In the genomic region with DNA sequence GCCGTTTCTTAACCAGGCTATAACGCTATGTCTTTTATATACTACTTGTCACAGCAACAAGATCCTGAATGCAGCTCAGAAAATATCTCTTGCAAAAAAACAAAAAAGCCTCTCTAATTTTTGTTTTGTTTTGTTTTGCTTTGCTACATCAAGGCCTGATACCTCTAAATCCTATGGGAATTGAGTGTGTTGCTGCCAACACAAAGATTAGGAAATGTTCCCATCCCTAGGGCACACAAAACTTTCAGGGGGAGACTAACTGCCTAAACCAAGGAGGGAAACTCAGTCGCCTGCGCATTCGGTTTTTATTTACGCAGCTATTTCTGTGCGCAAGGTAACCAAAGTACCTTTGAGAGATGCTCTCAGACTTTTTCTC, we compare ENCODE assay signal across 8 cellular contexts. TPM values are rescaled to one million over a fixed set of nuclear protein-coding genes. Genes with fewer than 3 reads are reported as not detected.
A peak's percentile ranks its signal among the peaks of the same experiment; 100 is the strongest.
DNase-seq lines count a peak whose midpoint lies in the region; ATAC-seq and TF ChIP-seq lines count a peak whose summit lies in the region.

No MANE protein-coding gene starts in this region.

- H3K36me3 ChIP-seq in hepatocyte (replicated peaks; ENCODE audit: insufficient read depth, low read depth): no peaks in the 10 kb centered on the region

- peaks cover 28% of the 10 kb centered on the region for H4K20me1 ChIP-seq in hepatocyte (ENCODE audit: insufficient read depth, poor library complexity, severe bottlenecking)

- H2AFZ ChIP-seq in hepatocyte: peak overlapping the region; percentile 53

- no peak for ATAC-seq in stimulated activated effector memory CD8-positive, alpha-beta T cell treated with anti-CD3 and anti-CD28 coated beads, Interleukin-12 subunit alpha, Interleukin-12 subunit beta, amount 100 ng/mL, for 72 hours

- CTCF ChIA-PET in activated CD4-positive, alpha-beta memory T cell treated with anti-CD3 and anti-CD28 coated beads, Interleukin-2, amount 10 ng/mL, durations not matched to agents 7 days and 5 days (lab: Charles Lee): interaction anchor here (1.1 to 1.3 kb wide), 2 partner anchors 9 to 102 kb away, joined by 3 to 4 read pairs; no protein-coding TSS in a partner anchor

- peak overlapping the region; percentile 66 for H3K27ac ChIP-seq in hepatocyte

- TF ChIP-seq CTCF in hepatocyte (IDR thresholded peaks at IDR 0.05; ENCODE audit: poor library complexity): no peak
- TF ChIP-seq CTCF in GM13976 (IDR thresholded peaks at IDR 0.05; ENCODE audit: borderline replicate concordance, control extremely low read depth, extremely low read depth, insufficient read depth, missing control alignments): no peak

- H3K79me2 ChIP-seq in hepatocyte: peaks cover 55% of the 10 kb centered on the region

- peak overlapping the region; percentile 86 for H3K4me3 Mint-ChIP-seq in activated CD4-positive, alpha-beta memory T cell treated with anti-CD3 and anti-CD28 coated beads, Interleukin-2, amount 10 ng/mL, durations not matched to agents 7 days and 5 days
- H3K4me3 Mint-ChIP-seq in stimulated activated effector memory CD8-positive, alpha-beta T cell treated with anti-CD3 and anti-CD28 coated beads, Interleukin-12 subunit alpha, Interleukin-12 subunit beta, amount 100 ng/mL, for 72 hours: peak overlapping the region; percentile 84

- H3K36me3 Mint-ChIP-seq in activated CD4-positive, alpha-beta memory T cell treated with anti-CD3 and anti-CD28 coated beads, Interleukin-2, amount 10 ng/mL, durations not matched to agents 7 days and 5 days (ENCODE audit: low read depth): peaks cover 2% of the 10 kb centered on the region
- H3K36me3 Mint-ChIP-seq in stimulated activated effector memory CD8-positive, alpha-beta T cell treated with anti-CD3 and anti-CD28 coated beads, Interleukin-12 subunit alpha, Interleukin-12 subunit beta, amount 100 ng/mL, for 72 hours: peaks cover 7% of the 10 kb centered on the region

- peaks cover 9% of the 10 kb centered on the region for H3K4me1 ChIP-seq in hepatocyte (ENCODE audit: insufficient read depth)

- peak overlapping the region; percentile 80 for H3K4me2 ChIP-seq in hepatocyte

- no peaks in the 10 kb centered on the region for H3K9me2 ChIP-seq in hepatocyte (replicated peaks; ENCODE audit: insufficient read depth)

- no peaks in the 10 kb centered on the region for H3K9me3 ChIP-seq in hepatocyte (ENCODE audit: low read depth)

- in situ Hi-C loops in GM13976 (cut with MboI; ENCODE audit: low sequenced_read_pairs, unreplicated experiment): loop anchor here (10.0 kb wide), 1 partner anchor 244 kb away; no protein-coding TSS in a partner anchor

- H3K4me3 ChIP-seq in hepatocyte: peak overlapping the region; percentile 77

- peaks cover 26% of the 10 kb centered on the region for H3K4me1 Mint-ChIP-seq in activated CD4-positive, alpha-beta memory T cell treated with anti-CD3 and anti-CD28 coated beads, Interleukin-2, amount 10 ng/mL, durations not matched to agents 7 days and 5 days
- peaks cover 7% of the 10 kb centered on the region for H3K4me1 Mint-ChIP-seq in stimulated activated effector memory CD8-positive, alpha-beta T cell treated with anti-CD3 and anti-CD28 coated beads, Interleukin-12 subunit alpha, Interleukin-12 subunit beta, amount 100 ng/mL, for 72 hours

- DNase-seq in NCI-H345 (lab: John Stamatoyannopoulos, UW) (peak; percentile 28), NCI-H345 treated with DMSO at 0.1 percent for 48 hours (lab: John Stamatoyannopoulos, UW; ENCODE audit: unreplicated experiment) (no peak), hepatocyte (ENCODE audit: low spot score) (peak; percentile 10), AG08396 (ENCODE audit: low spot score) (no peak), mesenteric fat pad (ENCODE audit: low spot score) (no peak), GM13976 (ENCODE audit: low spot score) (no peak)
- no peak for DNase-seq in activated CD4-positive, alpha-beta memory T cell treated with anti-CD3 and anti-CD28 coated beads, Interleukin-2, amount 10 ng/mL, durations not matched to agents 7 days and 5 days
- no peak for DNase-seq in stimulated activated effector memory CD8-positive, alpha-beta T cell treated with anti-CD3 and anti-CD28 coated beads, Interleukin-12 subunit alpha, Interleukin-12 subunit beta, amount 100 ng/mL, for 72 hours (ENCODE audit: low spot score in 2 of 2)

- no peaks in the 10 kb centered on the region for H3K27me3 ChIP-seq in hepatocyte

- POLR2A ChIA-PET in activated CD4-positive, alpha-beta memory T cell treated with anti-CD3 and anti-CD28 coated beads, Interleukin-2, amount 10 ng/mL, durations not matched to agents 7 days and 5 days (lab: Charles Lee): interaction anchor here (1.5 to 6.0 kb wide), 3 partner anchors 30 to 102 kb away, joined by 3 to 280 read pairs (median 47); no protein-coding TSS in a partner anchor

- peaks cover 22% of the 10 kb centered on the region for H3K27me3 Mint-ChIP-seq in activated CD4-positive, alpha-beta memory T cell treated with anti-CD3 and anti-CD28 coated beads, Interleukin-2, amount 10 ng/mL, durations not matched to agents 7 days and 5 days

- 25% methylated on average over 7 of the region's 7 CpGs for WGBS in hepatocyte (ENCODE audit: low lambda C conversion rate, missing lambda C conversion rate)

- peak overlapping the region; percentile 74 for H3K27ac Mint-ChIP-seq in activated CD4-positive, alpha-beta memory T cell treated with anti-CD3 and anti-CD28 coated beads, Interleukin-2, amount 10 ng/mL, durations not matched to agents 7 days and 5 days
- H3K27ac Mint-ChIP-seq in stimulated activated effector memory CD8-positive, alpha-beta T cell treated with anti-CD3 and anti-CD28 coated beads, Interleukin-12 subunit alpha, Interleukin-12 subunit beta, amount 100 ng/mL, for 72 hours: peak overlapping the region; percentile 79

- H3K9me3 Mint-ChIP-seq in activated CD4-positive, alpha-beta memory T cell treated with anti-CD3 and anti-CD28 coated beads, Interleukin-2, amount 10 ng/mL, durations not matched to agents 7 days and 5 days: no peaks in the 10 kb centered on the region
- H3K9me3 Mint-ChIP-seq in stimulated activated effector memory CD8-positive, alpha-beta T cell treated with anti-CD3 and anti-CD28 coated beads, Interleukin-12 subunit alpha, Interleukin-12 subunit beta, amount 100 ng/mL, for 72 hours: no peaks in the 10 kb centered on the region

RNA-seq across cellular contexts. Expression of a gene that starts 1.7 kb away (rescaled TPM):
- 10 to 100 TPM; 28.1 to 30.3 TPM for total RNA-seq in activated CD4-positive, alpha-beta memory T cell treated with anti-CD3 and anti-CD28 coated beads, Interleukin-2, amount 10 ng/mL, durations not matched to agents 7 days and 5 days
- total RNA-seq in hepatocyte (23.7 and 29.3 TPM in 2 replicates), mesenteric fat pad (29.0 TPM)
- polyA plus RNA-seq in hepatocyte: 47.7 and 48.2 TPM in 2 replicates

Comparison
In these comparisons a context has a peak if more than half of its experiments do, and no peak if none do; other contexts are left out.
1. DNase-seq: peak in NCI-H345 (single experiment) and hepatocyte (single experiment); none in NCI-H345 treated with DMSO at 0.1 percent for 48 hours (single experiment), activated CD4-positive, alpha-beta memory T cell treated with anti-CD3 and anti-CD28 coated beads, Interleukin-2, amount 10 ng/mL, durations not matched to agents 7 days and 5 days (single experiment), stimulated activated effector memory CD8-positive, alpha-beta T cell treated with anti-CD3 and anti-CD28 coated beads, Interleukin-12 subunit alpha, Interleukin-12 subunit beta, amount 100 ng/mL, for 72 hours (0 of 2), AG08396 (single experiment), mesenteric fat pad (single experiment) and GM13976 (single experiment).